Comparison of ENCODE assay signal across 8 cellular contexts in genomic region chr4:169604131-169604900, GRCh38. TPM values are rescaled to one million over a fixed set of nuclear protein-coding genes. Genes with fewer than 3 reads are reported as not detected.
A peak's percentile ranks its signal among the peaks of the same experiment; 100 is the strongest.
DNase-seq lines count a peak whose midpoint lies in the region; ATAC-seq and TF ChIP-seq lines count a peak whose summit lies in the region.

No MANE protein-coding gene starts in this region.

- no peaks in the 10 kb centered on the region for H3K27me3 Mint-ChIP-seq in activated T-cell treated with anti-CD3 and anti-CD28 coated beads, Interleukin-2, amount 50 U/mL, for 72 hours (ENCODE audit: low read depth)
- no peaks in the 10 kb centered on the region for H3K27me3 Mint-ChIP-seq in activated naive CD8-positive, alpha-beta T cell treated with anti-CD3 and anti-CD28 coated beads, Interleukin-2, amount 50 U/mL, for 24 hours

- peak overlapping the region; percentile 6 to 39 for H3K4me3 Mint-ChIP-seq in activated T-cell treated with anti-CD3 and anti-CD28 coated beads, Interleukin-2, amount 50 U/mL, for 72 hours
- no peak overlapping the region for H3K4me3 Mint-ChIP-seq in activated naive CD8-positive, alpha-beta T cell treated with anti-CD3 and anti-CD28 coated beads, Interleukin-2, amount 50 U/mL, for 24 hours

- DNase-seq in activated T-cell treated with anti-CD3 and anti-CD28 coated beads, Interleukin-2, amount 50 U/mL, for 72 hours: peak in 1 of 2 donors; percentile 46
- DNase-seq in activated T-cell treated with anti-CD3 and anti-CD28 coated beads for 4 hours (no peak), omental fat pad (ENCODE audit: low spot score) (no peak), NCI-H187 treated with DMSO at 0.1 percent for 48 hours (lab: John Stamatoyannopoulos, UW) (no peak), D341Med (ENCODE audit: low spot score) (no peak)
- DNase-seq in activated naive CD8-positive, alpha-beta T cell treated with anti-CD3 and anti-CD28 coated beads, Interleukin-2, amount 50 U/mL, for 24 hours: no peak

- H3K4me1 Mint-ChIP-seq in activated T-cell treated with anti-CD3 and anti-CD28 coated beads, Interleukin-2, amount 50 U/mL, for 72 hours (ENCODE audit: low read depth): peaks cover 62% of the 10 kb centered on the region
- H3K4me1 Mint-ChIP-seq in activated naive CD8-positive, alpha-beta T cell treated with anti-CD3 and anti-CD28 coated beads, Interleukin-2, amount 50 U/mL, for 24 hours: peaks cover 31% of the 10 kb centered on the region

- no peak for TF ChIP-seq CTCF in omental fat pad (IDR thresholded peaks at IDR 0.05)

- peaks cover 0 to 8% of the 10 kb centered on the region in 2 donors for H3K36me3 Mint-ChIP-seq in activated T-cell treated with anti-CD3 and anti-CD28 coated beads, Interleukin-2, amount 50 U/mL, for 72 hours (ENCODE audit: insufficient read depth in 2 of 2)
- peaks cover 17% of the 10 kb centered on the region for H3K36me3 Mint-ChIP-seq in activated naive CD8-positive, alpha-beta T cell treated with anti-CD3 and anti-CD28 coated beads, Interleukin-2, amount 50 U/mL, for 24 hours (ENCODE audit: low read depth)

- no peaks in the 10 kb centered on the region for H3K9me3 Mint-ChIP-seq in activated T-cell treated with anti-CD3 and anti-CD28 coated beads, Interleukin-2, amount 50 U/mL, for 72 hours
- H3K9me3 Mint-ChIP-seq in activated naive CD8-positive, alpha-beta T cell treated with anti-CD3 and anti-CD28 coated beads, Interleukin-2, amount 50 U/mL, for 24 hours: no peaks in the 10 kb centered on the region

- peak; percentile 96 to 99 for ATAC-seq in activated T-cell treated with anti-CD3 and anti-CD28 coated beads, Interleukin-2, amount 50 U/mL, for 72 hours (replicated peaks in 1 of 2)
- ATAC-seq in HG03280 (IDR thresholded peaks at IDR 0.05; ENCODE audit: unreplicated experiment) (peak; percentile 70), omental fat pad (ENCODE audit: low FRiP score) (peak; percentile 76), GM19324 (IDR thresholded peaks at IDR 0.05; ENCODE audit: low FRiP score, unreplicated experiment) (no peak)
- ATAC-seq in activated naive CD8-positive, alpha-beta T cell treated with anti-CD3 and anti-CD28 coated beads, Interleukin-2, amount 50 U/mL, for 24 hours: peak; percentile 99

- H3K27ac Mint-ChIP-seq in activated T-cell treated with anti-CD3 and anti-CD28 coated beads, Interleukin-2, amount 50 U/mL, for 72 hours: peak overlapping the region; percentile 33
- H3K27ac Mint-ChIP-seq in activated naive CD8-positive, alpha-beta T cell treated with anti-CD3 and anti-CD28 coated beads, Interleukin-2, amount 50 U/mL, for 24 hours: peak overlapping the region; percentile 61

RNA-seq across cellular contexts. Expression of gene NEK1, which starts 8.1 kb away (rescaled TPM):
- 10 to 100 TPM; 15.1 to 15.7 TPM for total RNA-seq in activated T-cell treated with anti-CD3 and anti-CD28 coated beads, Interleukin-2, amount 50 U/mL, for 72 hours
- total RNA-seq in omental fat pad: 10 to 100 TPM in 2 of 4 donors, 1 to 10 TPM in 2; 7.0 to 13.4 (median 9.8) TPM

RNA-seq across cellular contexts. Expression of gene CLCN3, which starts 16.1 kb away (rescaled TPM):
- total RNA-seq in activated T-cell treated with anti-CD3 and anti-CD28 coated beads, Interleukin-2, amount 50 U/mL, for 72 hours: 10 to 100 TPM; 28.7 to 31.1 TPM
- total RNA-seq in omental fat pad: 10 to 100 TPM; 18.3 to 30.6 (median 30.1) TPM
